Comparison of ENCODE assay signal across 8 cellular contexts in genomic region chr7:130913721-130914588, GRCh38.
DNase-seq lines count a peak whose midpoint lies in the region; ATAC-seq and TF ChIP-seq lines count a peak whose summit lies in the region.

No MANE protein-coding gene starts in this region.

- peak overlapping the region; percentile 77 to 82 for H3K4me3 ChIP-seq in Panc1 (ENCODE audit: low read depth in 2 of 2, low read length in 2 of 2)
- peak overlapping the region; percentile 61 for H3K4me3 ChIP-seq in skeletal muscle cell (ENCODE audit: low read depth, low read length)

- TSS peak; percentile 86 for BruUV-seq in Panc1 (replicated peaks; lab: Mats Ljungman, UMichigan)

- intact Hi-C loops in Panc1 (cut with micrococcal nuclease; ENCODE audit: unreplicated experiment) = no loop called here

- peak; percentile 90 for DNase-seq in Panc1 (ENCODE audit: low read depth, low spot score)
- no peak for DNase-seq in epithelial cell of prostate (ENCODE audit: low read depth, low spot score)
- DNase-seq in skeletal muscle cell (ENCODE audit: low read depth) = no peak
- no peak for DNase-seq in stimulated activated naive CD4-positive, alpha-beta T cell treated with Interleukin-2 at 50 U/mL for 16 hours (lab: John Stamatoyannopoulos, UW)
- no peak for DNase-seq in cerebellum (ENCODE audit: low spot score)
- DNase-seq in G401 (ENCODE audit: low spot score) = no peak

- CTCF ChIA-PET in Panc1 (lab: Charles Lee) = interaction anchor here (0.7 to 1.3 kb wide), 2 partner anchors 18 to 258 kb away, joined by 3 to 6 read pairs; no protein-coding TSS in a partner anchor

- TF ChIP-seq POLR2A in GM18526 (IDR thresholded peaks at IDR 0.05; ENCODE audit: extremely low read depth, insufficient read length) = peak; percentile 4

- H3K9me3 ChIP-seq in Panc1 (ENCODE audit: control insufficient read depth, insufficient read depth, low read depth, low read length) = no peaks in the 10 kb centered on the region

- H3K36me3 ChIP-seq in Panc1 (ENCODE audit: control insufficient read depth, insufficient read depth, low read length) = peaks cover 12% of the 10 kb centered on the region; the same call in 1 of the 2 replicates

- in situ Hi-C loops in Panc1 (cut with HindIII; ENCODE audit: low pct_unique_long_range_greater_than_20kb, low sequenced_read_pairs) = no loop called here
- in situ Hi-C loops in G401 (cut with HindIII; ENCODE audit: low sequenced_read_pairs) = no loop called here

- no peak for ATAC-seq in Panc1
- no peak for ATAC-seq in HG03108 (IDR thresholded peaks at IDR 0.05; ENCODE audit: unreplicated experiment)

- POLR2A ChIA-PET in Panc1 (lab: Charles Lee) = interaction anchor here (0.6 to 1.9 kb wide), 4 partner anchors 8 to 43 kb away, joined by 3 to 13 read pairs (median 5); no protein-coding TSS in a partner anchor

- no peaks in the 10 kb centered on the region for H3K27me3 ChIP-seq in Panc1 (ENCODE audit: control insufficient read depth, insufficient read depth, low read length)

- H3K4me1 ChIP-seq in Panc1 (ENCODE audit: control insufficient read depth, insufficient read depth, low read length) = peaks cover 75% of the 10 kb centered on the region

- TF ChIP-seq CTCF in Panc1 (IDR thresholded peaks at IDR 0.05) = no peak

- H3K27ac ChIP-seq in Panc1 (ENCODE audit: low read length) = peak overlapping the region; percentile 100
- H3K27ac ChIP-seq in epithelial cell of prostate = peak overlapping the region; percentile 100
